8 cellular contexts compared by ENCODE assay signal in genomic region chr13:30577381-30577780, GRCh38. TPM values are rescaled to one million over a fixed set of nuclear protein-coding genes. Genes with fewer than 3 reads are reported as not detected.
DNase-seq lines count a peak whose midpoint lies in the region; TF ChIP-seq lines count a peak whose summit lies in the region.

No MANE protein-coding gene starts in this region.

- no peak overlapping the region for H4K91ac ChIP-seq in mesenchymal stem cell (ENCODE audit: low read length)

- H2AK5ac ChIP-seq in mesenchymal stem cell (ENCODE audit: low read length, severe bottlenecking), result no peak overlapping the region

- H3K14ac ChIP-seq in mesenchymal stem cell (ENCODE audit: low read length in 2 of 2), result no peak overlapping the region

- H3K18ac ChIP-seq in mesenchymal stem cell (ENCODE audit: low read depth in 1 of 2, low read length in 2 of 2), result no peak overlapping the region

- H3K36me3 ChIP-seq in mesenchymal stem cell (ENCODE audit: control insufficient read depth in 1 of 2, insufficient read depth in 2 of 2, low read depth in 1 of 2, low read length in 2 of 2), result no peaks in the 10 kb centered on the region
- H3K36me3 ChIP-seq in esophagus muscularis mucosa, result no peaks in the 10 kb centered on the region

- no peak overlapping the region for H3K27ac ChIP-seq in mesenchymal stem cell (ENCODE audit: low read length, poor library complexity, severe bottlenecking)
- no peak overlapping the region for H3K27ac ChIP-seq in esophagus muscularis mucosa (replicated peaks in 1 of 4)

- peaks cover 4% of the 10 kb centered on the region for H3K4me1 ChIP-seq in mesenchymal stem cell (ENCODE audit: control insufficient read depth, insufficient read depth, low read depth, low read length)
- peaks cover under 1 to 8% (median 6%) of the 10 kb centered on the region in 4 donors for H3K4me1 ChIP-seq in esophagus muscularis mucosa

- H3K4me3 ChIP-seq in HFF-Myc (replicated peaks; ENCODE audit: low read depth, low read length), result no peak overlapping the region
- H3K4me3 ChIP-seq in mesenchymal stem cell (ENCODE audit: insufficient read depth in 1 of 2, low read depth in 1 of 2, low read length in 2 of 2), result no peak overlapping the region
- no peak overlapping the region for H3K4me3 ChIP-seq in esophagus muscularis mucosa

- H2BK120ac ChIP-seq in mesenchymal stem cell (ENCODE audit: low read depth, low read length), result no peak overlapping the region

- H3K79me1 ChIP-seq in mesenchymal stem cell (replicated peaks; ENCODE audit: low read length, poor library complexity, severe bottlenecking), result peaks cover 7% of the 10 kb centered on the region

- H3K9ac ChIP-seq in mesenchymal stem cell (ENCODE audit: low read length), result no peak overlapping the region

- H2AFZ ChIP-seq in mesenchymal stem cell (ENCODE audit: low read depth, low read length), result no peak overlapping the region

- TF ChIP-seq EP300 in esophagus muscularis mucosa (IDR thresholded peaks at IDR 0.05), result no peak

- no peak overlapping the region for H3K27ac Mint-ChIP-seq in activated T-helper 1 cell treated with anti-CD3 and anti-CD28 coated beads, Interleukin-12 subunit alpha, Interleukin-12 subunit beta, Interleukin-2, Interleukin-4 antibody, amounts not matched to agents 30 ng/mL and 10 ng/mL and 1 ng/mL, durations not matched to agents 14 hours and 24 hours and 36 hours

- H3K4me3 Mint-ChIP-seq in activated T-helper 1 cell treated with anti-CD3 and anti-CD28 coated beads, Interleukin-12 subunit alpha, Interleukin-12 subunit beta, Interleukin-2, Interleukin-4 antibody, amounts not matched to agents 30 ng/mL and 10 ng/mL and 1 ng/mL, durations not matched to agents 14 hours and 24 hours and 36 hours, result peak overlapping the region; percentile 6

- no peak overlapping the region for H3K23ac ChIP-seq in mesenchymal stem cell (ENCODE audit: low read length in 2 of 2)

- H3K9me3 ChIP-seq in mesenchymal stem cell (ENCODE audit: control insufficient read depth, low read length) (no peaks in the 10 kb centered on the region), esophagus muscularis mucosa (no peaks in the 10 kb centered on the region)

- WGBS in mesenchymal stem cell, result 39% methylated on average over 5 of the region's 5 CpGs
- WGBS in esophagus muscularis mucosa, result 66% methylated on average over 5 of the region's 5 CpGs

- no peak overlapping the region for H3K4ac ChIP-seq in mesenchymal stem cell (ENCODE audit: low read depth in 1 of 2, low read length in 2 of 2)

- DNase-seq in Daoy (ENCODE audit: low read depth), result peak; percentile 86
- DNase-seq in HFF-Myc (ENCODE audit: extremely low read depth, low read depth), result peak; percentile 48
- peak; percentile 64 for DNase-seq in NCI-H82 (lab: John Stamatoyannopoulos, UW)
- peak; percentile 11 for DNase-seq in activated T-helper 1 cell treated with anti-CD3 and anti-CD28 coated beads, Interleukin-12 subunit alpha, Interleukin-12 subunit beta, Interleukin-2, Interleukin-4 antibody, amounts not matched to agents 30 ng/mL and 10 ng/mL and 1 ng/mL, durations not matched to agents 14 hours and 24 hours and 36 hours (ENCODE audit: low spot score)
- peak; percentile 92 for DNase-seq in mesenchymal stem cell
- no peak for DNase-seq in NCI-H526 treated with DMSO at 0.1 percent for 48 hours (lab: John Stamatoyannopoulos, UW)
- DNase-seq in esophagus muscularis mucosa (ENCODE audit: extremely low spot score), result no peak
- no peak for DNase-seq in NCI-H1694 treated with DMSO at 0.1 percent for 48 hours (lab: John Stamatoyannopoulos, UW)

- no peak for TF ChIP-seq POLR2A in esophagus muscularis mucosa (IDR thresholded peaks at IDR 0.05; ENCODE audit: low read depth)

- H3K4me1 Mint-ChIP-seq in activated T-helper 1 cell treated with anti-CD3 and anti-CD28 coated beads, Interleukin-12 subunit alpha, Interleukin-12 subunit beta, Interleukin-2, Interleukin-4 antibody, amounts not matched to agents 30 ng/mL and 10 ng/mL and 1 ng/mL, durations not matched to agents 14 hours and 24 hours and 36 hours (ENCODE audit: low read depth), result peaks cover 26% of the 10 kb centered on the region

- no peak overlapping the region for H2BK5ac ChIP-seq in mesenchymal stem cell (ENCODE audit: low read depth, low read length, poor library complexity, severe bottlenecking)

- H2BK12ac ChIP-seq in mesenchymal stem cell (ENCODE audit: low read length in 2 of 2), result no peak overlapping the region

- TF ChIP-seq CTCF in HFF-Myc (IDR thresholded peaks at IDR 0.05; ENCODE audit: low read depth, low read length, missing control alignments) (no peak), esophagus muscularis mucosa (IDR thresholded peaks at IDR 0.05) (no peak)

- no peaks in the 10 kb centered on the region for H3K9me3 Mint-ChIP-seq in activated T-helper 1 cell treated with anti-CD3 and anti-CD28 coated beads, Interleukin-12 subunit alpha, Interleukin-12 subunit beta, Interleukin-2, Interleukin-4 antibody, amounts not matched to agents 30 ng/mL and 10 ng/mL and 1 ng/mL, durations not matched to agents 14 hours and 24 hours and 36 hours

- H2BK15ac ChIP-seq in mesenchymal stem cell (ENCODE audit: low read depth, poor library complexity, severe bottlenecking), result no peak overlapping the region

- no peaks in the 10 kb centered on the region for H3K27me3 ChIP-seq in mesenchymal stem cell (ENCODE audit: control insufficient read depth in 1 of 2, insufficient read depth in 1 of 2, low read length in 2 of 2)
- no peaks in the 10 kb centered on the region for H3K27me3 ChIP-seq in esophagus muscularis mucosa

- H3K4me2 ChIP-seq in mesenchymal stem cell (ENCODE audit: low read length, poor library complexity, severe bottlenecking), result no peak overlapping the region

- intact Hi-C loops in activated T-helper 1 cell treated with anti-CD3 and anti-CD28 coated beads, Interleukin-12 subunit alpha, Interleukin-12 subunit beta, Interleukin-2, Interleukin-4 antibody, amounts not matched to agents 30 ng/mL and 10 ng/mL and 1 ng/mL, durations not matched to agents 14 hours and 24 hours and 36 hours (cut with micrococcal nuclease), result loop anchor here (10.0 kb wide), 3 partner anchors 203 to 423 kb away; partner anchors contain the start of gene KATNAL1
- intact Hi-C loops in esophagus muscularis mucosa (cut with DNase I), result no loop called here

- H4K8ac ChIP-seq in mesenchymal stem cell (ENCODE audit: low read length), result no peak overlapping the region

- peaks cover 21% of the 10 kb centered on the region for H3K27me3 Mint-ChIP-seq in activated T-helper 1 cell treated with anti-CD3 and anti-CD28 coated beads, Interleukin-12 subunit alpha, Interleukin-12 subunit beta, Interleukin-2, Interleukin-4 antibody, amounts not matched to agents 30 ng/mL and 10 ng/mL and 1 ng/mL, durations not matched to agents 14 hours and 24 hours and 36 hours (ENCODE audit: insufficient read depth)

- no peaks in the 10 kb centered on the region for H3K36me3 Mint-ChIP-seq in activated T-helper 1 cell treated with anti-CD3 and anti-CD28 coated beads, Interleukin-12 subunit alpha, Interleukin-12 subunit beta, Interleukin-2, Interleukin-4 antibody, amounts not matched to agents 30 ng/mL and 10 ng/mL and 1 ng/mL, durations not matched to agents 14 hours and 24 hours and 36 hours (ENCODE audit: low read depth)

RNA-seq across cellular contexts. Expression of gene USPL1, which starts 40.3 kb away (rescaled TPM):
- total RNA-seq in Daoy (2014; rRNA removed; shearing (Covaris generic)), result 17.5 and 23.5 TPM in 2 replicates
- total RNA-seq in activated T-helper 1 cell treated with anti-CD3 and anti-CD28 coated beads, Interleukin-12 subunit alpha, Interleukin-12 subunit beta, Interleukin-2, Interleukin-4 antibody, amounts not matched to agents 30 ng/mL and 10 ng/mL and 1 ng/mL, durations not matched to agents 14 hours and 24 hours and 36 hours, result 17.2 and 17.5 TPM in 2 replicates
- 14.2 TPM for polyA plus RNA-seq in mesenchymal stem cell (2013, experiment 1 of 2)
- 13.5 TPM for polyA plus RNA-seq in mesenchymal stem cell (2013, experiment 2 of 2)
- total RNA-seq in esophagus muscularis mucosa, result 10 to 100 TPM; 13.2 to 21.6 (median 19.4) TPM

Comparison
In these comparisons a context has a peak if more than half of its experiments do, and no peak if none do; other contexts are left out.
1. DNase-seq: peak in Daoy (single experiment), HFF-Myc (single experiment), NCI-H82 (single experiment), activated T-helper 1 cell treated with anti-CD3 and anti-CD28 coated beads, Interleukin-12 subunit alpha, Interleukin-12 subunit beta, Interleukin-2, Interleukin-4 antibody, amounts not matched to agents 30 ng/mL and 10 ng/mL and 1 ng/mL, durations not matched to agents 14 hours and 24 hours and 36 hours (single experiment) and mesenchymal stem cell (single experiment); none in NCI-H526 treated with DMSO at 0.1 percent for 48 hours (single experiment), esophagus muscularis mucosa (single experiment) and NCI-H1694 treated with DMSO at 0.1 percent for 48 hours (single experiment).